25 cellular contexts compared by ENCODE assay signal in genomic region chr2:218627939-218628338, GRCh38. TPM values are rescaled to one million over a fixed set of nuclear protein-coding genes. Genes with fewer than 3 reads are reported as not detected.
DNase-seq lines count a peak whose midpoint lies in the region; ATAC-seq, FAIRE-seq and TF ChIP-seq lines count a peak whose summit lies in the region.
"Had no signal": no experiment of that assay in that cellular context is flagged by ENCODE, and none has a peak within 500 bp of the region (broad histone marks: within the 10 kb centered on the region; RNA-seq: fewer than 3 reads in every experiment).

No MANE protein-coding gene starts in this region.

- H3K4me2 ChIP-seq in A549 = no peak overlapping the region
- no peak overlapping the region for H3K4me2 ChIP-seq in K562 (ENCODE audit: insufficient read depth, low read length)
- no peak overlapping the region for H3K4me2 ChIP-seq in Karpas-422 (ENCODE audit: low read depth, low read length, poor library complexity, severe bottlenecking)
- H3K4me2 ChIP-seq: PC-9 had no signal

- H3K9me1 ChIP-seq in K562 (ENCODE audit: control insufficient read depth, insufficient read depth, low read length) = no peaks in the 10 kb centered on the region

- H3K9me3 ChIP-seq in A549 (no peaks in the 10 kb centered on the region), K562 (replicated peaks; ENCODE audit: control insufficient read depth, insufficient read depth, low read depth, low read length) (no peaks in the 10 kb centered on the region), Karpas-422 (ENCODE audit: low read length) (no peaks in the 10 kb centered on the region)
- H3K9me3 ChIP-seq: BE2C, SJSA1 had no signal

- H3K79me2 ChIP-seq in K562 (ENCODE audit: control insufficient read depth, insufficient read depth, low read length) (no peaks in the 10 kb centered on the region), Karpas-422 (ENCODE audit: low read length) (no peaks in the 10 kb centered on the region)

- no peak overlapping the region for H3K27ac Mint-ChIP-seq in activated CD8-positive, alpha-beta memory T cell treated with anti-CD3 and anti-CD28 coated beads, Interleukin-2, amount 10 ng/mL, durations not matched to agents 7 days and 5 days

- H3K4me1 Mint-ChIP-seq in activated CD8-positive, alpha-beta memory T cell treated with anti-CD3 and anti-CD28 coated beads, Interleukin-2, amount 10 ng/mL, durations not matched to agents 7 days and 5 days = peaks cover 12% of the 10 kb centered on the region

- H3K9ac ChIP-seq in K562 (ENCODE audit: insufficient read depth in 1 of 2, low read depth in 2 of 2, low read length in 2 of 2) (no peak overlapping the region), Karpas-422 (ENCODE audit: low read length) (no peak overlapping the region)

- BruUV-seq in K562 (replicated peaks; lab: Mats Ljungman, UMichigan) = no TSS peak

- TF ChIP-seq EP300 in A549 (IDR thresholded peaks at IDR 0.05) = no peak
- TF ChIP-seq EP300 in K562 (IDR thresholded peaks at IDR 0.05; ENCODE audit: low read length) = no peak

- H3K4me1 ChIP-seq in A549 (no peaks in the 10 kb centered on the region), K562 (replicated peaks in 1 of 2; ENCODE audit: control insufficient read depth in 2 of 2, insufficient read depth in 2 of 2, low read length in 2 of 2) (no peaks in the 10 kb centered on the region), Karpas-422 (ENCODE audit: low read length) (no peaks in the 10 kb centered on the region)

- H3K9me2 ChIP-seq in Karpas-422 (replicated peaks; ENCODE audit: insufficient read depth, low read length) = no peaks in the 10 kb centered on the region

- H3K4me3 ChIP-seq in A549 (no peak overlapping the region), K562 (no peak overlapping the region), Karpas-422 (ENCODE audit: low read length) (no peak overlapping the region)
- H3K4me3 ChIP-seq: PC-9, SJSA1 had no signal

- no peak overlapping the region for H3K4me3 Mint-ChIP-seq in activated CD8-positive, alpha-beta memory T cell treated with anti-CD3 and anti-CD28 coated beads, Interleukin-2, amount 10 ng/mL, durations not matched to agents 7 days and 5 days
- H3K4me3 Mint-ChIP-seq: CD14-positive monocyte had no signal

- intact Hi-C loops in K562 (cut with micrococcal nuclease) = no loop called here

- no peaks in the 10 kb centered on the region for H3K36me3 ChIP-seq in K562 (ENCODE audit: control insufficient read depth, insufficient read depth, low read length)
- H3K36me3 ChIP-seq in Karpas-422 (ENCODE audit: insufficient read depth, low read length) = no peaks in the 10 kb centered on the region
- H3K36me3 ChIP-seq: SJSA1 had no signal

- FAIRE-seq in A549 (lab: Jason Lieb, UNC) (no peak), K562 (lab: Jason Lieb, UNC) (no peak)
- FAIRE-seq: GM12892 had no signal

- no peaks in the 10 kb centered on the region for H3K36me3 Mint-ChIP-seq in activated CD8-positive, alpha-beta memory T cell treated with anti-CD3 and anti-CD28 coated beads, Interleukin-2, amount 10 ng/mL, durations not matched to agents 7 days and 5 days
- H3K36me3 Mint-ChIP-seq: CD14-positive monocyte had no signal

- WGBS in A549 (ENCODE audit: missing lambda C conversion rate) = 85% methylated on average over 4 of the region's 4 CpGs
- 5% methylated on average over 4 of the region's 4 CpGs for WGBS in K562 (ENCODE audit: insufficient coverage, low coverage, missing lambda C conversion rate)

- TF ChIP-seq RAD21 in A549 (conservative IDR thresholded peaks at IDR 0.05 in 1 of 2, IDR thresholded peaks at IDR 0.05 in 1 of 2) (no peak), K562 (CRISPR knock-in tag; conservative IDR thresholded peaks at IDR 0.05 in 1 of 2, IDR thresholded peaks at IDR 0.05 in 1 of 2) (no peak)

- peak; percentile 79 for ATAC-seq in activated CD8-positive, alpha-beta memory T cell treated with anti-CD3 and anti-CD28 coated beads, Interleukin-2, amount 10 ng/mL, durations not matched to agents 7 days and 5 days
- peak; percentile 10 to 32; a peak in 1 of 6 replicates for ATAC-seq in A549
- peak; percentile 38; the same call in 1 of the 3 replicates for ATAC-seq in K562
- ATAC-seq in GM18867 (IDR thresholded peaks at IDR 0.05; ENCODE audit: unreplicated experiment) = no peak

- DNase-seq in activated CD8-positive, alpha-beta memory T cell treated with anti-CD3 and anti-CD28 coated beads, Interleukin-2, amount 10 ng/mL, durations not matched to agents 7 days and 5 days = no peak
- no peak for DNase-seq in activated CD8-positive, alpha-beta memory T cell treated with anti-CD3 and anti-CD28 coated beads, Interleukin-2, amount 50 U/mL, for 4 hours
- no peak for DNase-seq in A549 (ENCODE audit: low read depth in 1 of 2, low spot score in 1 of 2)
- DNase-seq in K562 (ENCODE audit: extremely low read depth in 1 of 4, low spot score in 3 of 4) = no peak
- DNase-seq in Karpas-422 = no peak
- DNase-seq: ACHN; BE2C; Calu3; DMS79 treated with DMSO at 0.1 percent for 48 hours; H7; KBM-7; MM.1S; NCI-H2029; NCI-H446; NCI-H524 treated with DMSO at 0.1 percent for 48 hours; NCI-H774; NK-92 treated with Interleukin-12 subunit alpha and Interleukin-12 subunit beta, amount 100 ng/mL, for 24 hours; PC-9; Right ventricle myocardium superior had no signal

- H3K27me3 ChIP-seq in K562 (ENCODE audit: control insufficient read depth in 2 of 2, insufficient read depth in 2 of 2, low read length in 2 of 2) (peaks cover 0 to 6% of the 10 kb centered on the region in 2 experiments; a peak in 1 of 5 replicates), Karpas-422 (ENCODE audit: low read length) (no peaks in the 10 kb centered on the region)
- H3K27me3 ChIP-seq: BE2C, SJSA1 had no signal

- TF ChIP-seq POLR2A in A549 (IDR thresholded peaks at IDR 0.05; ENCODE audit: low read length) (no peak), K562 (conservative IDR thresholded peaks at IDR 0.05) (no peak)

- CTCF ChIA-PET in activated CD8-positive, alpha-beta memory T cell treated with anti-CD3 and anti-CD28 coated beads, Interleukin-2, amount 10 ng/mL, durations not matched to agents 7 days and 5 days (lab: Charles Lee) = interaction anchor here (0.7 to 1.3 kb wide), 2 partner anchors 32 to 219 kb away, joined by 3 to 4 read pairs; partner anchors contain the start of genes BCS1L and ZNF142
- CTCF ChIA-PET in A549 (lab: Yijun Ruan, JAX) (interaction anchor here (2.0 to 4.1 kb wide), 2 partner anchors 10 to 21 kb away, joined by 5 to 11 read pairs; no protein-coding TSS in a partner anchor), K562 (lab: Yijun Ruan, JAX; ENCODE audit: low intra/inter-chr PET ratio) (no interaction called here)

- TF ChIP-seq CTCF in A549 (IDR thresholded peaks at IDR 0.05) (no peak), K562 (IDR thresholded peaks at IDR 0.05 in 2 of 3, conservative IDR thresholded peaks at IDR 0.05 in 1 of 3; ENCODE audit: insufficient read depth in 2 of 3, low read depth in 1 of 3, low read length in 3 of 3) (no peak)

- in situ Hi-C loops in K562 (cut with MboI) = no loop called here

- no peak overlapping the region for H2AFZ ChIP-seq in K562 (ENCODE audit: low read depth, low read length)
- H2AFZ ChIP-seq in Karpas-422 (ENCODE audit: low read length) = no peak overlapping the region
- H2AFZ ChIP-seq: PC-9 had no signal

- H4K20me1 ChIP-seq in K562 (replicated peaks; ENCODE audit: control insufficient read depth, insufficient read depth, low read length) = no peaks in the 10 kb centered on the region
- H4K20me1 ChIP-seq in Karpas-422 (ENCODE audit: insufficient read depth, low read depth, low read length) = no peaks in the 10 kb centered on the region

- no peaks in the 10 kb centered on the region for H3K9me3 Mint-ChIP-seq in activated CD8-positive, alpha-beta memory T cell treated with anti-CD3 and anti-CD28 coated beads, Interleukin-2, amount 10 ng/mL, durations not matched to agents 7 days and 5 days (ENCODE audit: low read depth)

- H3K27me3 Mint-ChIP-seq in activated CD8-positive, alpha-beta memory T cell treated with anti-CD3 and anti-CD28 coated beads, Interleukin-2, amount 10 ng/mL, durations not matched to agents 7 days and 5 days = no peaks in the 10 kb centered on the region

- POLR2A ChIA-PET in A549 (lab: Yijun Ruan, JAX) (no interaction called here), K562 (lab: Yijun Ruan, JAX) (interaction anchor here (0.5 kb wide), 1 partner anchor 16 kb away, joined by 5 read pairs; no protein-coding TSS in a partner anchor)

- H3K27ac ChIP-seq in A549 (no peak overlapping the region), K562 (ENCODE audit: extremely low read depth, low read depth, low read length) (no peak overlapping the region), Karpas-422 (ENCODE audit: low read length) (no peak overlapping the region)
- H3K27ac ChIP-seq: 22Rv1, PC-9, SJSA1 had no signal

RNA-seq across cellular contexts. Expression of gene PLCD4, which starts 20.2 kb away (rescaled TPM):
- total RNA-seq in activated CD8-positive, alpha-beta memory T cell treated with anti-CD3 and anti-CD28 coated beads, Interleukin-2, amount 10 ng/mL, durations not matched to agents 7 days and 5 days = under 1 TPM; 0.30 to 0.53 TPM
- polyA plus RNA-seq in A549 (2011; rRNA removed) (2.5 and 2.8 TPM in 2 replicates), A549 (2017; fragmentation: RNase III; extraction: RNeasy Plus Mini Kit Qiagen cat#74134 plus additional on column Dnase treatment) (0.83 to 1.7 TPM (median 1.2 TPM) in 3 replicates), K562 (2011; rRNA removed) (0.01 TPM in 1 of 2 replicates, not detected in the other), K562 (2014; fragmentation: Illumina TruSeq; extraction: Trizol) (not detected in 2 replicates), K562 (2014; fragmentation: Nextera tagmentation; extraction: Ambion mirVana) (under 1 TPM; 0.13 to 0.38 TPM), K562 (2014; rRNA removed) (not detected in 2 replicates)
- 0.56 and 0.61 TPM in 2 replicates for polyA plus RNA-seq in A549 (2012; cell fraction: cytosol; rRNA removed)
- polyA plus RNA-seq in A549 (2012; cell fraction: nucleus; rRNA removed) = 2.7 and 2.9 TPM in 2 replicates
- polyA minus RNA-seq in A549 (2011; rRNA and poly(A)+ RNA removed) = 1.5 and 4.1 TPM in 2 replicates
- 0.18 TPM in 1 of 2 replicates, not detected in the other for total RNA-seq in K562 (2011; cell fraction: chromatin; rRNA removed; ENCODE audit: low replicate concordance)
- total RNA-seq in K562 (2011; cell fraction: nucleolus; rRNA removed) = not detected in 2 replicates
- total RNA-seq in K562 (2011; cell fraction: nucleoplasm; rRNA removed) = not detected in 2 replicates
- total RNA-seq in K562 (2014; rRNA removed) (not detected in 2 replicates), K562 (2014; rRNA removed; fragmentation: Illumina TruSeq; extraction: Trizol) (not detected in 2 replicates), K562 (2015; rRNA removed; fragmentation: Illumina TruSeq; extraction: Trizol) (not detected in 2 replicates), K562 (2021) (not detected in 2 replicates)
- polyA plus RNA-seq in K562 (2011; cell fraction: cytosol; rRNA removed) = not detected in 2 replicates
- 0.08 TPM in 1 of 2 replicates, not detected in the other for polyA plus RNA-seq in K562 (2011; cell fraction: nucleus; rRNA removed)
- polyA plus RNA-seq in K562 (2012) = 0.44 and 0.64 TPM in 2 replicates
- not detected in 2 replicates for polyA minus RNA-seq in K562 (2011; rRNA and poly(A)+ RNA removed)
- polyA minus RNA-seq in K562 (2011; cell fraction: cytosol; rRNA and poly(A)+ RNA removed) = not detected in 2 replicates
- not detected in 2 replicates for polyA minus RNA-seq in K562 (2011; cell fraction: nucleus; rRNA and poly(A)+ RNA removed)
- 0.43 TPM in 1 of 2 replicates, not detected in the other for total RNA-seq in Karpas-422 (2014; rRNA removed; shearing (Covaris generic); ENCODE audit: low replicate concordance)
- total RNA-seq: H7, HT-29, SJSA1 had no signal

RNA-seq across cellular contexts. Expression of gene ZNF142, which starts 31.5 kb away (rescaled TPM):
- total RNA-seq in activated CD8-positive, alpha-beta memory T cell treated with anti-CD3 and anti-CD28 coated beads, Interleukin-2, amount 10 ng/mL, durations not matched to agents 7 days and 5 days = 10 to 100 TPM; 54.2 to 55.4 TPM
- 6.3 and 9.5 TPM in 2 replicates for polyA plus RNA-seq in A549 (2011; rRNA removed)
- 11.0 and 12.8 TPM in 2 replicates for polyA plus RNA-seq in A549 (2012; cell fraction: cytosol; rRNA removed)
- polyA plus RNA-seq in A549 (2012; cell fraction: nucleus; rRNA removed) = 27.2 and 38.2 TPM in 2 replicates
- 10.7 to 11.4 TPM (median 10.7 TPM) in 3 replicates for polyA plus RNA-seq in A549 (2017; fragmentation: RNase III; extraction: RNeasy Plus Mini Kit Qiagen cat#74134 plus additional on column Dnase treatment)
- 26.9 and 35.0 TPM in 2 replicates for polyA minus RNA-seq in A549 (2011; rRNA and poly(A)+ RNA removed)
- 24.0 and 65.8 TPM in 2 replicates for total RNA-seq in K562 (2011; cell fraction: chromatin; rRNA removed; ENCODE audit: low replicate concordance)
- 35.1 and 47.0 TPM in 2 replicates for total RNA-seq in K562 (2011; cell fraction: nucleolus; rRNA removed)
- 30.9 and 31.5 TPM in 2 replicates for total RNA-seq in K562 (2011; cell fraction: nucleoplasm; rRNA removed)
- 8.1 and 13.8 TPM in 2 replicates for total RNA-seq in K562 (2014; rRNA removed)
- 4.0 and 4.1 TPM in 2 replicates for total RNA-seq in K562 (2014; rRNA removed; fragmentation: Illumina TruSeq; extraction: Trizol)
- 4.5 and 5.2 TPM in 2 replicates for total RNA-seq in K562 (2015; rRNA removed; fragmentation: Illumina TruSeq; extraction: Trizol)
- 25.4 and 26.1 TPM in 2 replicates for total RNA-seq in K562 (2021)
- polyA plus RNA-seq in K562 (2011; rRNA removed) = 2.4 and 4.2 TPM in 2 replicates
- 3.5 and 4.3 TPM in 2 replicates for polyA plus RNA-seq in K562 (2011; cell fraction: cytosol; rRNA removed)
- polyA plus RNA-seq in K562 (2011; cell fraction: nucleus; rRNA removed) = 12.9 and 32.2 TPM in 2 replicates
- polyA plus RNA-seq in K562 (2012) = 8.3 and 9.9 TPM in 2 replicates
- polyA plus RNA-seq in K562 (2014; fragmentation: Illumina TruSeq; extraction: Trizol) = 12.2 and 12.9 TPM in 2 replicates
- polyA plus RNA-seq in K562 (2014; fragmentation: Nextera tagmentation; extraction: Ambion mirVana) = 1 to 10 TPM in 1 of 2 experiments, under 1 TPM in 1; 0.50 to 1.3 TPM
- 7.0 and 7.3 TPM in 2 replicates for polyA plus RNA-seq in K562 (2014; rRNA removed)
- polyA minus RNA-seq in K562 (2011; rRNA and poly(A)+ RNA removed) = 6.0 and 6.3 TPM in 2 replicates
- 9.3 and 9.6 TPM in 2 replicates for polyA minus RNA-seq in K562 (2011; cell fraction: cytosol; rRNA and poly(A)+ RNA removed)
- 20.1 and 24.5 TPM in 2 replicates for polyA minus RNA-seq in K562 (2011; cell fraction: nucleus; rRNA and poly(A)+ RNA removed)
- total RNA-seq in Karpas-422 (2014; rRNA removed; shearing (Covaris generic); ENCODE audit: low replicate concordance) = 21.2 and 21.3 TPM in 2 replicates

RNA-seq across cellular contexts. Expression of gene BCS1L, which starts 31.5 kb away (rescaled TPM):
- total RNA-seq in activated CD8-positive, alpha-beta memory T cell treated with anti-CD3 and anti-CD28 coated beads, Interleukin-2, amount 10 ng/mL, durations not matched to agents 7 days and 5 days = 10 to 100 TPM; 55.2 to 67.6 TPM
- 47.1 and 47.2 TPM in 2 replicates for polyA plus RNA-seq in A549 (2011; rRNA removed)
- 86.0 and 89.3 TPM in 2 replicates for polyA plus RNA-seq in A549 (2012; cell fraction: cytosol; rRNA removed)
- polyA plus RNA-seq in A549 (2012; cell fraction: nucleus; rRNA removed) = 154 and 158 TPM in 2 replicates
- polyA plus RNA-seq in A549 (2017; fragmentation: RNase III; extraction: RNeasy Plus Mini Kit Qiagen cat#74134 plus additional on column Dnase treatment) = 46.3 to 52.7 TPM (median 47.5 TPM) in 3 replicates
- 47.4 and 60.0 TPM in 2 replicates for polyA minus RNA-seq in A549 (2011; rRNA and poly(A)+ RNA removed)
- 85.6 and 126 TPM in 2 replicates for total RNA-seq in K562 (2011; cell fraction: chromatin; rRNA removed; ENCODE audit: low replicate concordance)
- total RNA-seq in K562 (2011; cell fraction: nucleolus; rRNA removed) = 75.8 and 79.0 TPM in 2 replicates
- 81.7 and 82.7 TPM in 2 replicates for total RNA-seq in K562 (2011; cell fraction: nucleoplasm; rRNA removed)
- total RNA-seq in K562 (2014; rRNA removed) = 41.1 and 43.6 TPM in 2 replicates
- total RNA-seq in K562 (2014; rRNA removed; fragmentation: Illumina TruSeq; extraction: Trizol) = 33.9 and 37.6 TPM in 2 replicates
- 43.8 and 46.9 TPM in 2 replicates for total RNA-seq in K562 (2015; rRNA removed; fragmentation: Illumina TruSeq; extraction: Trizol)
- 52.6 and 56.7 TPM in 2 replicates for total RNA-seq in K562 (2021)
- polyA plus RNA-seq in K562 (2011; rRNA removed) = 55.1 and 56.7 TPM in 2 replicates
- 69.3 and 108 TPM in 2 replicates for polyA plus RNA-seq in K562 (2011; cell fraction: cytosol; rRNA removed)
- polyA plus RNA-seq in K562 (2011; cell fraction: nucleus; rRNA removed) = 162 and 234 TPM in 2 replicates
- polyA plus RNA-seq in K562 (2012) = 40.2 and 56.5 TPM in 2 replicates
- 48.0 and 61.3 TPM in 2 replicates for polyA plus RNA-seq in K562 (2014; fragmentation: Illumina TruSeq; extraction: Trizol)
- 100 to 1,000 TPM in 1 of 2 experiments, 10 to 100 TPM in 1; 83.2 to 103 TPM for polyA plus RNA-seq in K562 (2014; fragmentation: Nextera tagmentation; extraction: Ambion mirVana)
- 64.8 and 72.7 TPM in 2 replicates for polyA plus RNA-seq in K562 (2014; rRNA removed)
- polyA minus RNA-seq in K562 (2011; rRNA and poly(A)+ RNA removed) = 31.4 and 41.5 TPM in 2 replicates
- polyA minus RNA-seq in K562 (2011; cell fraction: cytosol; rRNA and poly(A)+ RNA removed) = 16.0 and 28.2 TPM in 2 replicates
- polyA minus RNA-seq in K562 (2011; cell fraction: nucleus; rRNA and poly(A)+ RNA removed) = 27.7 and 35.0 TPM in 2 replicates
- total RNA-seq in Karpas-422 (2014; rRNA removed; shearing (Covaris generic); ENCODE audit: low replicate concordance) = 23.5 and 26.2 TPM in 2 replicates

RNA-seq across cellular contexts. Expression of gene RNF25, which starts 43.9 kb away (rescaled TPM):
- total RNA-seq in activated CD8-positive, alpha-beta memory T cell treated with anti-CD3 and anti-CD28 coated beads, Interleukin-2, amount 10 ng/mL, durations not matched to agents 7 days and 5 days = 10 to 100 TPM; 22.0 to 25.7 TPM
- 61.5 and 74.0 TPM in 2 replicates for polyA plus RNA-seq in A549 (2011; rRNA removed)
- polyA plus RNA-seq in A549 (2012; cell fraction: cytosol; rRNA removed) = 52.5 and 53.3 TPM in 2 replicates
- polyA plus RNA-seq in A549 (2012; cell fraction: nucleus; rRNA removed) = 53.4 and 56.5 TPM in 2 replicates
- 33.5 to 34.6 TPM (median 33.8 TPM) in 3 replicates for polyA plus RNA-seq in A549 (2017; fragmentation: RNase III; extraction: RNeasy Plus Mini Kit Qiagen cat#74134 plus additional on column Dnase treatment)
- polyA minus RNA-seq in A549 (2011; rRNA and poly(A)+ RNA removed) = 106 and 127 TPM in 2 replicates
- total RNA-seq in K562 (2011; cell fraction: chromatin; rRNA removed; ENCODE audit: low replicate concordance) = 12.4 and 31.3 TPM in 2 replicates
- 21.2 and 25.3 TPM in 2 replicates for total RNA-seq in K562 (2011; cell fraction: nucleolus; rRNA removed)
- 14.1 and 22.4 TPM in 2 replicates for total RNA-seq in K562 (2011; cell fraction: nucleoplasm; rRNA removed)
- 17.0 and 30.0 TPM in 2 replicates for total RNA-seq in K562 (2014; rRNA removed)
- 15.5 and 18.2 TPM in 2 replicates for total RNA-seq in K562 (2014; rRNA removed; fragmentation: Illumina TruSeq; extraction: Trizol)
- 15.3 and 24.6 TPM in 2 replicates for total RNA-seq in K562 (2015; rRNA removed; fragmentation: Illumina TruSeq; extraction: Trizol)
- 19.0 and 20.5 TPM in 2 replicates for total RNA-seq in K562 (2021)
- 45.9 and 49.8 TPM in 2 replicates for polyA plus RNA-seq in K562 (2011; rRNA removed)
- polyA plus RNA-seq in K562 (2011; cell fraction: cytosol; rRNA removed) = 24.3 and 40.6 TPM in 2 replicates
- 40.5 and 63.9 TPM in 2 replicates for polyA plus RNA-seq in K562 (2011; cell fraction: nucleus; rRNA removed)
- polyA plus RNA-seq in K562 (2012) = 16.7 and 22.6 TPM in 2 replicates
- polyA plus RNA-seq in K562 (2014; fragmentation: Illumina TruSeq; extraction: Trizol) = 19.7 and 30.1 TPM in 2 replicates
- 1 to 10 TPM; 2.3 to 10.0 TPM for polyA plus RNA-seq in K562 (2014; fragmentation: Nextera tagmentation; extraction: Ambion mirVana)
- 26.5 and 26.6 TPM in 2 replicates for polyA plus RNA-seq in K562 (2014; rRNA removed)
- 31.3 and 33.2 TPM in 2 replicates for polyA minus RNA-seq in K562 (2011; rRNA and poly(A)+ RNA removed)
- 6.3 and 21.5 TPM in 2 replicates for polyA minus RNA-seq in K562 (2011; cell fraction: cytosol; rRNA and poly(A)+ RNA removed)
- 5.9 and 9.6 TPM in 2 replicates for polyA minus RNA-seq in K562 (2011; cell fraction: nucleus; rRNA and poly(A)+ RNA removed)
- total RNA-seq in Karpas-422 (2014; rRNA removed; shearing (Covaris generic); ENCODE audit: low replicate concordance) = 17.5 and 27.3 TPM in 2 replicates

RNA-seq across cellular contexts. Expression of gene STK36, which starts 43.9 kb away (rescaled TPM):
- total RNA-seq in activated CD8-positive, alpha-beta memory T cell treated with anti-CD3 and anti-CD28 coated beads, Interleukin-2, amount 10 ng/mL, durations not matched to agents 7 days and 5 days = 10 to 100 TPM; 16.8 to 22.4 TPM
- polyA plus RNA-seq in A549 (2011; rRNA removed) (29.9 and 40.8 TPM in 2 replicates), A549 (2017; fragmentation: RNase III; extraction: RNeasy Plus Mini Kit Qiagen cat#74134 plus additional on column Dnase treatment) (15.3 to 23.3 TPM (median 20.6 TPM) in 3 replicates), K562 (2011; rRNA removed) (12.4 and 22.4 TPM in 2 replicates), K562 (2014; fragmentation: Illumina TruSeq; extraction: Trizol) (6.5 and 9.6 TPM in 2 replicates), K562 (2014; fragmentation: Nextera tagmentation; extraction: Ambion mirVana) (1 to 10 TPM; 3.5 to 6.7 TPM), K562 (2014; rRNA removed) (9.7 and 10.3 TPM in 2 replicates)
- 14.2 and 18.9 TPM in 2 replicates for polyA plus RNA-seq in A549 (2012; cell fraction: cytosol; rRNA removed)
- polyA plus RNA-seq in A549 (2012; cell fraction: nucleus; rRNA removed) = 102 and 117 TPM in 2 replicates
- polyA minus RNA-seq in A549 (2011; rRNA and poly(A)+ RNA removed) = 28.2 and 40.7 TPM in 2 replicates
- 93.3 and 145 TPM in 2 replicates for total RNA-seq in K562 (2011; cell fraction: chromatin; rRNA removed; ENCODE audit: low replicate concordance)
- total RNA-seq in K562 (2011; cell fraction: nucleolus; rRNA removed) = 40.4 and 45.0 TPM in 2 replicates
- total RNA-seq in K562 (2011; cell fraction: nucleoplasm; rRNA removed) = 42.6 and 50.0 TPM in 2 replicates
- total RNA-seq in K562 (2014; rRNA removed) (3.8 and 5.2 TPM in 2 replicates), K562 (2014; rRNA removed; fragmentation: Illumina TruSeq; extraction: Trizol) (4.1 and 6.3 TPM in 2 replicates), K562 (2015; rRNA removed; fragmentation: Illumina TruSeq; extraction: Trizol) (4.1 and 4.5 TPM in 2 replicates), K562 (2021) (9.3 and 9.6 TPM in 2 replicates)
- polyA plus RNA-seq in K562 (2011; cell fraction: cytosol; rRNA removed) = 9.2 and 11.0 TPM in 2 replicates
- 219 and 220 TPM in 2 replicates for polyA plus RNA-seq in K562 (2011; cell fraction: nucleus; rRNA removed)
- polyA plus RNA-seq in K562 (2012) = 5.5 and 8.3 TPM in 2 replicates
- polyA minus RNA-seq in K562 (2011; rRNA and poly(A)+ RNA removed) = 10.5 and 11.9 TPM in 2 replicates
- 5.3 and 6.7 TPM in 2 replicates for polyA minus RNA-seq in K562 (2011; cell fraction: cytosol; rRNA and poly(A)+ RNA removed)
- polyA minus RNA-seq in K562 (2011; cell fraction: nucleus; rRNA and poly(A)+ RNA removed) = 19.5 and 29.4 TPM in 2 replicates
- total RNA-seq in Karpas-422 (2014; rRNA removed; shearing (Covaris generic); ENCODE audit: low replicate concordance) = 31.0 and 33.5 TPM in 2 replicates
